Comparison of ENCODE assay signal across 2 cellular contexts in genomic region chrX:46599051-46599560, GRCh38.
TF ChIP-seq lines count a peak whose summit lies in the region.

No MANE protein-coding gene starts in this region.

TF ChIP-seq in IMR-90, 13 proteins besides CTCF, POLR2A, EP300 and RAD21:
- TF ChIP-seq MAFK (IDR thresholded peaks at IDR 0.05; ENCODE audit: low read depth, low read length) (no peak), CEBPB (IDR thresholded peaks at IDR 0.05; ENCODE audit: low read depth, low read length) (no peak), NFE2L2 (IDR thresholded peaks at IDR 0.05; ENCODE audit: low read depth, low read length) (no peak), MAZ (IDR thresholded peaks at IDR 0.05; ENCODE audit: borderline replicate concordance, low read depth, low read length) (no peak), RCOR1 (IDR thresholded peaks at IDR 0.05; ENCODE audit: insufficient replicate concordance, low read length) (no peak), FOS (IDR thresholded peaks at IDR 0.05; ENCODE audit: low read depth, low read length) (no peak), BHLHE40 (IDR thresholded peaks at IDR 0.05; ENCODE audit: low read depth, low read length) (no peak)
- TF ChIP-seq, protein P1, sequence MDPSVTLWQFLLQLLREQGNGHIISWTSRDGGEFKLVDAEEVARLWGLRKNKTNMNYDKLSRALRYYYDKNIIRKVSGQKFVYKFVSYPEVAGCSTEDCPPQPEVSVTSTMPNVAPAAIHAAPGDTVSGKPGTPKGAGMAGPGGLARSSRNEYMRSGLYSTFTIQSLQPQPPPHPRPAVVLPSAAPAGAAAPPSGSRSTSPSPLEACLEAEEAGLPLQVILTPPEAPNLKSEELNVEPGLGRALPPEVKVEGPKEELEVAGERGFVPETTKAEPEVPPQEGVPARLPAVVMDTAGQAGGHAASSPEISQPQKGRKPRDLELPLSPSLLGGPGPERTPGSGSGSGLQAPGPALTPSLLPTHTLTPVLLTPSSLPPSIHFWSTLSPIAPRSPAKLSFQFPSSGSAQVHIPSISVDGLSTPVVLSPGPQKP (IDR thresholded peaks at IDR 0.05; ENCODE audit: borderline replicate concordance, low read depth, low read length) = no peak
TF ChIP-seq in IMR-90: peak in this region for 0.

TF ChIP-seq in K562, 482 proteins besides CTCF, POLR2A, EP300 and RAD21:
- no peak for TF ChIP-seq TCFL5 (CRISPR knock-in tag; conservative IDR thresholded peaks at IDR 0.05)
- TF ChIP-seq, protein P2, sequence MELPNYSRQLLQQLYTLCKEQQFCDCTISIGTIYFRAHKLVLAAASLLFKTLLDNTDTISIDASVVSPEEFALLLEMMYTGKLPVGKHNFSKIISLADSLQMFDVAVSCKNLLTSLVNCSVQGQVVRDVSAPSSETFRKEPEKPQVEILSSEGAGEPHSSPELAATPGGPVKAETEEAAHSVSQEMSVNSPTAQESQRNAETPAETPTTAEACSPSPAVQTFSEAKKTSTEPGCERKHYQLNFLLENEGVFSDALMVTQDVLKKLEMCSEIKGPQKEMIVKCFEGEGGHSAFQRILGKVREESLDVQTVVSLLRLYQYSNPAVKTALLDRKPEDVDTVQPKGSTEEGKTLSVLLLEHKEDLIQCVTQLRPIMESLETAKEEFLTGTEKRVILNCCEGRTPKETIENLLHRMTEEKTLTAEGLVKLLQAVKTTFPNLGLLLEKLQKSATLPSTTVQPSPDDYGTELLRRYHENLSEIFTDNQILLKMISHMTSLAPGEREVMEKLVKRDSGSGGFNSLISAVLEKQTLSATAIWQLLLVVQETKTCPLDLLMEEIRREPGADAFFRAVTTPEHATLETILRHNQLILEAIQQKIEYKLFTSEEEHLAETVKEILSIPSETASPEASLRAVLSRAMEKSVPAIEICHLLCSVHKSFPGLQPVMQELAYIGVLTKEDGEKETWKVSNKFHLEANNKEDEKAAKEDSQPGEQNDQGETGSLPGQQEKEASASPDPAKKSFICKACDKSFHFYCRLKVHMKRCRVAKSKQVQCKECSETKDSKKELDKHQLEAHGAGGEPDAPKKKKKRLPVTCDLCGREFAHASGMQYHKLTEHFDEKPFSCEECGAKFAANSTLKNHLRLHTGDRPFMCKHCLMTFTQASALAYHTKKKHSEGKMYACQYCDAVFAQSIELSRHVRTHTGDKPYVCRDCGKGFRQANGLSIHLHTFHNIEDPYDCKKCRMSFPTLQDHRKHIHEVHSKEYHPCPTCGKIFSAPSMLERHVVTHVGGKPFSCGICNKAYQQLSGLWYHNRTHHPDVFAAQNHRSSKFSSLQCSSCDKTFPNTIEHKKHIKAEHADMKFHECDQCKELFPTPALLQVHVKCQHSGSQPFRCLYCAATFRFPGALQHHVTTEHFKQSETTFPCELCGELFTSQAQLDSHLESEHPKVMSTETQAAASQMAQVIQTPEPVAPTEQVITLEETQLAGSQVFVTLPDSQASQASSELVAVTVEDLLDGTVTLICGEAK (IDR thresholded peaks at IDR 0.05) = peak; percentile 74
- TF ChIP-seq, protein P2 (CRISPR knock-in tag; IDR thresholded peaks at IDR 0.05) = no peak
TF ChIP-seq in K562: peak in this region for 1.
